Comparison of ENCODE assay signal across 8 cellular contexts in genomic region chr6:149496597-149496996, GRCh38. TPM values are rescaled to one million over a fixed set of nuclear protein-coding genes. Genes with fewer than 3 reads are reported as not detected.
A peak's percentile ranks its signal among the peaks of the same experiment; 100 is the strongest.
DNase-seq lines count a peak whose midpoint lies in the region; ATAC-seq, FAIRE-seq and TF ChIP-seq lines count a peak whose summit lies in the region.
"Not testable (repeated sequence)": the region's sequence is repeated elsewhere in the genome, so short reads cannot be mapped to it uniquely, and the experiment has no call there.

No MANE protein-coding gene starts in this region.

- H3K27me3 Mint-ChIP-seq in activated T-cell treated with anti-CD3 and anti-CD28 coated beads, Interleukin-2, amount 50 U/mL, for 24 hours, result not testable (repeated sequence)

- not testable (repeated sequence) for H2AFZ ChIP-seq in mammary epithelial cell (ENCODE audit: low read depth, low read length)

- H3K9me3 Mint-ChIP-seq in activated T-cell treated with anti-CD3 and anti-CD28 coated beads, Interleukin-2, amount 50 U/mL, for 24 hours, result not testable (repeated sequence)

- H3K36me3 Mint-ChIP-seq in activated T-cell treated with anti-CD3 and anti-CD28 coated beads, Interleukin-2, amount 50 U/mL, for 24 hours (ENCODE audit: low read depth), result peaks cover 20% of the 10 kb centered on the region

- dilution Hi-C loops in mammary epithelial cell (cut with HindIII; ENCODE audit: low sequenced_read_pairs), result not testable (repeated sequence)

- CTCF ChIA-PET in mammary epithelial cell (lab: Charles Lee; ENCODE audit: low non-redundant PET), result not testable (repeated sequence)

- not testable (repeated sequence) for H3K36me3 ChIP-seq in mammary epithelial cell (ENCODE audit: insufficient read depth, low read length); kidney epithelial cell (ENCODE audit: control insufficient read depth, insufficient read depth, low read length)

- not testable (repeated sequence) for H3K9ac ChIP-seq in mammary epithelial cell (ENCODE audit: insufficient read depth, low read length)

- peak overlapping the region; percentile 68 for H3K4me3 Mint-ChIP-seq in activated T-cell treated with anti-CD3 and anti-CD28 coated beads, Interleukin-2, amount 50 U/mL, for 24 hours

- not testable (repeated sequence) for H3K4me2 ChIP-seq in mammary epithelial cell (ENCODE audit: insufficient read depth, low read depth, low read length)

- TF ChIP-seq CTCF in mammary epithelial cell (conservative IDR thresholded peaks at IDR 0.05 in 1 of 2, IDR thresholded peaks at IDR 0.05 in 1 of 2; ENCODE audit: extremely low read depth in 1 of 2, insufficient read depth in 1 of 2, low read depth in 1 of 2, low read length in 2 of 2); kidney epithelial cell (IDR thresholded peaks at IDR 0.05; ENCODE audit: insufficient read depth, low read length, poor library complexity, severe bottlenecking): not testable (repeated sequence)

- not testable (repeated sequence) for H3K27me3 ChIP-seq in mammary epithelial cell (ENCODE audit: insufficient read depth, low read length); kidney epithelial cell (ENCODE audit: control insufficient read depth, insufficient read depth, low read length)

- H3K4me1 ChIP-seq in mammary epithelial cell (ENCODE audit: insufficient read depth, low read length), result not testable (repeated sequence)

- H3K27ac Mint-ChIP-seq in activated T-cell treated with anti-CD3 and anti-CD28 coated beads, Interleukin-2, amount 50 U/mL, for 24 hours, result peak overlapping the region; percentile 96

- peak; percentile 51 for ATAC-seq in GM19397 (IDR thresholded peaks at IDR 0.05; ENCODE audit: unreplicated experiment)
- peak; percentile 74 for ATAC-seq in HG02852 (IDR thresholded peaks at IDR 0.05; ENCODE audit: unreplicated experiment)
- peak; percentile 55 for ATAC-seq in stimulated activated naive CD8-positive, alpha-beta T cell treated with anti-CD3 and anti-CD28 coated beads, Interleukin-15, Interleukin-2, amounts not matched to agents 100 U/mL and 50 U/mL, for 24 hours

- intact Hi-C loops in mammary epithelial cell (cut with micrococcal nuclease), result not testable (repeated sequence)

- TSS peak; percentile 70 for BruUV-seq in mammary epithelial cell (replicated peaks; lab: Mats Ljungman, UMichigan)

- DNase-seq in Caki2 (ENCODE audit: low read depth), result peak; percentile 88
- peak; percentile 76 for DNase-seq in RCC 7860 (ENCODE audit: low spot score)
- DNase-seq in activated T-cell treated with anti-CD3 and anti-CD28 coated beads, Interleukin-2, amount 50 U/mL, for 24 hours; stimulated activated naive CD8-positive, alpha-beta T cell treated with anti-CD3 and anti-CD28 coated beads, Interleukin-15, Interleukin-2, amounts not matched to agents 100 U/mL and 50 U/mL, for 24 hours: not testable (repeated sequence)
- peak; percentile 21 for DNase-seq in mammary epithelial cell
- DNase-seq in kidney epithelial cell (ENCODE audit: low read depth), result peak; percentile 9

- in situ Hi-C loops in Caki2 (cut with HindIII; ENCODE audit: low pct_unique_long_range_greater_than_20kb, low sequenced_read_pairs); mammary epithelial cell (cut with MboI; ENCODE audit: low sequenced_read_pairs in 2 of 2): not testable (repeated sequence)

- H4K20me1 ChIP-seq in mammary epithelial cell (ENCODE audit: insufficient read depth, low read length), result not testable (repeated sequence)

- not testable (repeated sequence) for H3K4me3 ChIP-seq in mammary epithelial cell (replicated peaks in 1 of 3; ENCODE audit: insufficient read depth in 1 of 3, low read depth in 2 of 3, low read length in 3 of 3); kidney epithelial cell (ENCODE audit: low read depth, low read length)

- peaks cover 86% of the 10 kb centered on the region for H3K4me1 Mint-ChIP-seq in activated T-cell treated with anti-CD3 and anti-CD28 coated beads, Interleukin-2, amount 50 U/mL, for 24 hours (ENCODE audit: low read depth)

- not testable (repeated sequence) for H3K9me3 ChIP-seq in mammary epithelial cell (replicated peaks; ENCODE audit: insufficient read depth, low read length)

- H3K27ac ChIP-seq in mammary epithelial cell (ENCODE audit: insufficient read depth, low read depth, low read length), result not testable (repeated sequence)

- not testable (repeated sequence) for H3K79me2 ChIP-seq in mammary epithelial cell (ENCODE audit: insufficient read depth, low read length)

- FAIRE-seq in RCC 7860 (lab: Jason Lieb, UNC), result not testable (repeated sequence)

- WGBS in mammary epithelial cell (ENCODE audit: low coverage, missing lambda C conversion rate), result 77% methylated on average over 3 of the region's 6 CpGs

RNA-seq across cellular contexts. Expression of gene ZC3H12D, which starts 11.8 kb away (rescaled TPM):
- total RNA-seq in Caki2 (2014; rRNA removed; shearing (Covaris generic); ENCODE audit: low replicate concordance), result 0.30 TPM in 1 of 2 replicates, not detected in the other
- total RNA-seq in mammary epithelial cell (under 1 TPM; 0.16 to 0.17 TPM), kidney epithelial cell (not detected in 2 replicates)
- 0.01 TPM for polyA plus RNA-seq in mammary epithelial cell
- polyA minus RNA-seq in mammary epithelial cell, result not detected

RNA-seq across cellular contexts. Expression of gene PPIL4, which starts 49.2 kb away (rescaled TPM):
- total RNA-seq in Caki2 (2014; rRNA removed; shearing (Covaris generic); ENCODE audit: low replicate concordance), result 24.2 and 40.2 TPM in 2 replicates
- total RNA-seq in mammary epithelial cell, result 10 to 100 TPM; 18.7 to 28.8 TPM
- 3.6 TPM for polyA plus RNA-seq in mammary epithelial cell
- 7.3 TPM for polyA minus RNA-seq in mammary epithelial cell
- total RNA-seq in kidney epithelial cell, result 26.5 and 34.6 TPM in 2 replicates
